In genomic region chr19:46014534-46014933, GRCh38 we compare ENCODE assay signal across 11 cellular contexts. TPM values are rescaled to one million over a fixed set of nuclear protein-coding genes. Genes with fewer than 3 reads are reported as not detected.
DNase-seq lines count a peak whose midpoint lies in the region; ATAC-seq, FAIRE-seq and TF ChIP-seq lines count a peak whose summit lies in the region.
"Had no signal": no experiment of that assay in that cellular context is flagged by ENCODE, and none has a peak within 500 bp of the region (broad histone marks: within the 10 kb centered on the region; RNA-seq: fewer than 3 reads in every experiment).

No MANE protein-coding gene starts in this region.

- H3K9me3 ChIP-seq in kidney (ENCODE audit: control insufficient read depth in 1 of 2, low read length in 2 of 2), result no peaks in the 10 kb centered on the region

- intact Hi-C loops in kidney (cut with DNase I), result no loop called here

- DNase-seq in T-helper 2 cell treated with Interferon-gamma antibody and Interleukin-4, amounts not matched to agents 5 μg/mL and 100 μg/mL, for 36 hours (ENCODE audit: low spot score), result no peak
- DNase-seq in T-helper 2 cell (no peak), kidney (peak; percentile 52)
- no peak for DNase-seq in activated naive CD8-positive, alpha-beta T cell treated with anti-CD3 and anti-CD28 coated beads, Interleukin-2, amount 10 ng/mL, durations not matched to agents 7 days and 5 days
- no peak for DNase-seq in stimulated activated CD4-positive, alpha-beta T cell treated with anti-CD3 and anti-CD28 coated beads, Interleukin-4, amount 100 ng/mL, for 4 hours
- DNase-seq: HCEC 1CT had no signal

- no peak for TF ChIP-seq CTCF in kidney (IDR thresholded peaks at IDR 0.05; ENCODE audit: borderline replicate concordance, extremely low read depth, insufficient read depth)

- peaks cover 15% of the 10 kb centered on the region for H3K4me1 Mint-ChIP-seq in T-helper 2 cell treated with Interferon-gamma antibody and Interleukin-4, amounts not matched to agents 5 μg/mL and 100 μg/mL, for 36 hours (ENCODE audit: low read depth)
- peaks cover 11% of the 10 kb centered on the region for H3K4me1 Mint-ChIP-seq in activated naive CD8-positive, alpha-beta T cell treated with anti-CD3 and anti-CD28 coated beads, Interleukin-2, amount 10 ng/mL, durations not matched to agents 7 days and 5 days
- H3K4me1 Mint-ChIP-seq in stimulated activated memory B cell treated with anti-CD40 and anti-IgM and Interleukin-4, amounts not matched to agents 10 μg/mL and 1 μg/mL and 100 μg/mL, for 72 hours, result peaks cover 35% of the 10 kb centered on the region

- FAIRE-seq in kidney (lab: Jason Lieb, UNC), result no peak

- no peak for ATAC-seq in activated naive CD8-positive, alpha-beta T cell treated with anti-CD3 and anti-CD28 coated beads, Interleukin-2, amount 10 ng/mL, durations not matched to agents 7 days and 5 days (ENCODE audit: low read depth)
- ATAC-seq in stimulated activated memory B cell treated with anti-CD40 and anti-IgM and Interleukin-4, amounts not matched to agents 10 μg/mL and 1 μg/mL and 100 μg/mL, for 72 hours, result no peak
- ATAC-seq in GM21528 (IDR thresholded peaks at IDR 0.05; ENCODE audit: low FRiP score, unreplicated experiment) (no peak), GM18907 (IDR thresholded peaks at IDR 0.05; ENCODE audit: unreplicated experiment) (no peak)

- H3K4me3 Mint-ChIP-seq in T-helper 2 cell treated with Interferon-gamma antibody and Interleukin-4, amounts not matched to agents 5 μg/mL and 100 μg/mL, for 36 hours, result peak overlapping the region; percentile 68
- peak overlapping the region; percentile 42 for H3K4me3 Mint-ChIP-seq in activated naive CD8-positive, alpha-beta T cell treated with anti-CD3 and anti-CD28 coated beads, Interleukin-2, amount 10 ng/mL, durations not matched to agents 7 days and 5 days
- peak overlapping the region; percentile 77 for H3K4me3 Mint-ChIP-seq in stimulated activated memory B cell treated with anti-CD40 and anti-IgM and Interleukin-4, amounts not matched to agents 10 μg/mL and 1 μg/mL and 100 μg/mL, for 72 hours

- H3K9me3 Mint-ChIP-seq in T-helper 2 cell treated with Interferon-gamma antibody and Interleukin-4, amounts not matched to agents 5 μg/mL and 100 μg/mL, for 36 hours, result no peaks in the 10 kb centered on the region
- no peaks in the 10 kb centered on the region for H3K9me3 Mint-ChIP-seq in activated naive CD8-positive, alpha-beta T cell treated with anti-CD3 and anti-CD28 coated beads, Interleukin-2, amount 10 ng/mL, durations not matched to agents 7 days and 5 days
- no peaks in the 10 kb centered on the region for H3K9me3 Mint-ChIP-seq in stimulated activated memory B cell treated with anti-CD40 and anti-IgM and Interleukin-4, amounts not matched to agents 10 μg/mL and 1 μg/mL and 100 μg/mL, for 72 hours

- POLR2A ChIA-PET in activated naive CD8-positive, alpha-beta T cell treated with anti-CD3 and anti-CD28 coated beads, Interleukin-2, amount 10 ng/mL, durations not matched to agents 7 days and 5 days (lab: Charles Lee), result no interaction called here

- peaks cover 15% of the 10 kb centered on the region for H3K27me3 Mint-ChIP-seq in T-helper 2 cell treated with Interferon-gamma antibody and Interleukin-4, amounts not matched to agents 5 μg/mL and 100 μg/mL, for 36 hours (ENCODE audit: low read depth)
- peaks cover 13% of the 10 kb centered on the region for H3K27me3 Mint-ChIP-seq in activated naive CD8-positive, alpha-beta T cell treated with anti-CD3 and anti-CD28 coated beads, Interleukin-2, amount 10 ng/mL, durations not matched to agents 7 days and 5 days
- peaks cover 27% of the 10 kb centered on the region for H3K27me3 Mint-ChIP-seq in stimulated activated memory B cell treated with anti-CD40 and anti-IgM and Interleukin-4, amounts not matched to agents 10 μg/mL and 1 μg/mL and 100 μg/mL, for 72 hours

- H3K36me3 ChIP-seq in kidney (ENCODE audit: control insufficient read depth in 1 of 2, insufficient read depth in 2 of 2, low read length in 2 of 2), result no peaks in the 10 kb centered on the region

- H3K27ac ChIP-seq in kidney (ENCODE audit: low read depth in 2 of 2, low read length in 2 of 2), result no peak overlapping the region

- H3K9ac ChIP-seq in kidney (ENCODE audit: low read length in 2 of 2), result peak overlapping the region in 1 of 2 donors; percentile 35

- H3K36me3 Mint-ChIP-seq in T-helper 2 cell treated with Interferon-gamma antibody and Interleukin-4, amounts not matched to agents 5 μg/mL and 100 μg/mL, for 36 hours (ENCODE audit: low read depth), result peaks cover 11% of the 10 kb centered on the region
- peaks cover 10% of the 10 kb centered on the region for H3K36me3 Mint-ChIP-seq in activated naive CD8-positive, alpha-beta T cell treated with anti-CD3 and anti-CD28 coated beads, Interleukin-2, amount 10 ng/mL, durations not matched to agents 7 days and 5 days
- peaks cover 39% of the 10 kb centered on the region for H3K36me3 Mint-ChIP-seq in stimulated activated memory B cell treated with anti-CD40 and anti-IgM and Interleukin-4, amounts not matched to agents 10 μg/mL and 1 μg/mL and 100 μg/mL, for 72 hours

- H3K4me1 ChIP-seq in kidney (ENCODE audit: control insufficient read depth in 1 of 2, insufficient read depth in 1 of 2, low read depth in 1 of 2, low read length in 2 of 2), result peaks cover 0 to 16% of the 10 kb centered on the region in 2 donors

- peak overlapping the region in 1 of 2 donors; percentile 39 for H3K4me3 ChIP-seq in kidney (ENCODE audit: low read length in 2 of 2)

- no peak overlapping the region for H3K27ac Mint-ChIP-seq in T-helper 2 cell treated with Interferon-gamma antibody and Interleukin-4, amounts not matched to agents 5 μg/mL and 100 μg/mL, for 36 hours
- no peak overlapping the region for H3K27ac Mint-ChIP-seq in activated naive CD8-positive, alpha-beta T cell treated with anti-CD3 and anti-CD28 coated beads, Interleukin-2, amount 10 ng/mL, durations not matched to agents 7 days and 5 days
- no peak overlapping the region for H3K27ac Mint-ChIP-seq in stimulated activated memory B cell treated with anti-CD40 and anti-IgM and Interleukin-4, amounts not matched to agents 10 μg/mL and 1 μg/mL and 100 μg/mL, for 72 hours

RNA-seq across cellular contexts. Expression of gene PGLYRP1, which starts 8.3 kb away (rescaled TPM):
- not detected for total RNA-seq in activated naive CD8-positive, alpha-beta T cell treated with anti-CD3 and anti-CD28 coated beads, Interleukin-2, amount 10 ng/mL, durations not matched to agents 7 days and 5 days
- not detected for total RNA-seq in kidney
- not detected for polyA plus RNA-seq in kidney (ENCODE audit: insufficient read depth, low read depth, low replicate concordance)
- total RNA-seq: HT1080 had no signal

RNA-seq across cellular contexts. Expression of gene CCDC61, which starts 19.3 kb away (rescaled TPM):
- 10 to 100 TPM; 31.5 to 34.2 TPM for total RNA-seq in activated naive CD8-positive, alpha-beta T cell treated with anti-CD3 and anti-CD28 coated beads, Interleukin-2, amount 10 ng/mL, durations not matched to agents 7 days and 5 days
- total RNA-seq in kidney, result 22.2 TPM
- 17.8 TPM for polyA plus RNA-seq in kidney (ENCODE audit: insufficient read depth, low read depth, low replicate concordance)

RNA-seq across cellular contexts. Expression of gene IGFL4, which starts 26.3 kb away (rescaled TPM):
- total RNA-seq in activated naive CD8-positive, alpha-beta T cell treated with anti-CD3 and anti-CD28 coated beads, Interleukin-2, amount 10 ng/mL, durations not matched to agents 7 days and 5 days, result not detected
- total RNA-seq in kidney, result not detected
- polyA plus RNA-seq in kidney (ENCODE audit: insufficient read depth, low read depth, low replicate concordance), result not detected
- total RNA-seq: HT1080, liver had no signal
- polyA plus RNA-seq: liver had no signal

RNA-seq across cellular contexts. Expression of gene NOVA2, which starts 40.9 kb away (rescaled TPM):
- not detected for total RNA-seq in activated naive CD8-positive, alpha-beta T cell treated with anti-CD3 and anti-CD28 coated beads, Interleukin-2, amount 10 ng/mL, durations not matched to agents 7 days and 5 days
- 8.5 TPM for total RNA-seq in kidney
- polyA plus RNA-seq in kidney (ENCODE audit: insufficient read depth, low read depth, low replicate concordance), result 0.95 TPM
